In the genomic region with DNA sequence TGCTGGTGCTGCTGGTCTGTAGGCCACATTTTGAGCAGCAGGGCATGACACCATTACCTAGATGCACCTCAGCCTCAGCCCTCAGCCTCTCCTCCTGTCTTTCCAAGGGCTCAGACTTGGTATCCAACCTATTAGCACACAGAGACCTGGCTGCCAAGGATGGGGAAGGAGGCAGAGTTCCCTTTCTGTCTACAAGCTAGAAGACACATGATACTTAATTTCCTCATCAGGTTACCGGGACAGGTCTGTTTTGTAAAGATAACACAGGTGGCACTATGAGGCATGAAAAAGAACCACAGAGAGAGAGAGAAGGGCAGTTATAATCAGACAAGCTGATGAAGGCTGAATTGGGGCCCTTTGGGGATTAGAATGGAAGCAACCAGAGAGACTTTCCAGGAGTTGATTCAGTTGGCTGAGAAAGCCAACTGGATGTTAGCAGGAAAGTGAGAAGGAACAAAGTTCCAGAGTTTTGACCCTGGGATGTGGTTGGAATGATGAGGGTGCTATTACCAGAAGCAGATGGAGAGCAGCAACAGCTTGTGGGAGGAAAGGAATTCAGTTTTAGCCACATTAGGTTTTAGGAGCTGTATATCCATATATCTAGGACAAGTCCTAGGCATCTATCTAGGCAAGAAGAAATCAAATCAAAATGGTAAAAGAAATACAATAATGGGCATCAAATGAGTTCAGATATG, we compare ENCODE assay signal across 27 cellular contexts. TPM values are rescaled to one million over a fixed set of nuclear protein-coding genes. Genes with fewer than 3 reads are reported as not detected.
DNase-seq lines count a peak whose midpoint lies in the region; ATAC-seq, FAIRE-seq and TF ChIP-seq lines count a peak whose summit lies in the region.
"Had no signal": no experiment of that assay in that cellular context is flagged by ENCODE, and none has a peak within 500 bp of the region (broad histone marks: within the 10 kb centered on the region; RNA-seq: fewer than 3 reads in every experiment).

No MANE protein-coding gene starts in this region.

- intact Hi-C loops in right cardiac atrium (cut with DNase I): no loop called here
- intact Hi-C loops in left cardiac atrium (cut with DNase I): no loop called here
- intact Hi-C loops in K562 (cut with micrococcal nuclease): no loop called here
- intact Hi-C loops in uterus (cut with DNase I; ENCODE audit: low total_unique reads): no loop called here
- intact Hi-C loops in Calu3 (cut with micrococcal nuclease; ENCODE audit: unreplicated experiment): loop anchor here (2.0 kb wide), 2 partner anchors 53 to 155 kb away; no protein-coding TSS in a partner anchor

- no peaks in the 10 kb centered on the region for H4K20me1 ChIP-seq in K562 (replicated peaks; ENCODE audit: control insufficient read depth, insufficient read depth, low read length)

- DNase-seq in right cardiac atrium (no peak), left cardiac atrium (no peak), K562 (ENCODE audit: extremely low read depth in 1 of 4, low spot score in 3 of 4) (no peak), iris pigment epithelial cell (ENCODE audit: low read depth) (peak; percentile 23), uterus (no peak), GM20000 (ENCODE audit: low spot score) (no peak), Calu3 (no peak)
- DNase-seq in stimulated activated CD4-positive, alpha-beta T cell treated with anti-CD3 and anti-CD28 coated beads, Interleukin-2, amount 100 ng/mL, for 24 hours: no peak
- DNase-seq: activated CD4-positive, alpha-beta T cell treated with anti-CD3 and anti-CD28 coated beads for 1 hour; activated T-cell treated with anti-CD3 and anti-CD28 coated beads for 4 hours; aorta; central memory CD4-positive, alpha-beta T cell; left colon; NCI-H1105; NCI-H2029; NCI-H446 treated with DMSO at 0.1 percent for 48 hours; posterior cingulate gyrus; stimulated activated CD4-positive, alpha-beta T cell treated with anti-CD3 and anti-CD28 coated beads, Interleukin-15, amount 100 ng/mL, for 24 hours; stimulated activated naive CD4-positive, alpha-beta T cell; T-helper 17 cell had no signal

- H3K79me2 ChIP-seq in K562 (ENCODE audit: control insufficient read depth, insufficient read depth, low read length): no peaks in the 10 kb centered on the region

- WGBS in right cardiac atrium: 86% methylated on average over 1 of the region's 1 CpG
- WGBS in K562 (ENCODE audit: insufficient coverage, low coverage, missing lambda C conversion rate): 0% methylated on average over 1 of the region's 1 CpG

- no peak for TF ChIP-seq EP300 in K562 (IDR thresholded peaks at IDR 0.05; ENCODE audit: low read length)

- no peak for TF ChIP-seq RAD21 in K562 (CRISPR knock-in tag; conservative IDR thresholded peaks at IDR 0.05 in 1 of 2, IDR thresholded peaks at IDR 0.05 in 1 of 2)

- H3K9me3 ChIP-seq in right cardiac atrium (ENCODE audit: control insufficient read depth, low read length) (no peaks in the 10 kb centered on the region), K562 (replicated peaks; ENCODE audit: control insufficient read depth, insufficient read depth, low read depth, low read length) (no peaks in the 10 kb centered on the region), uterus (no peaks in the 10 kb centered on the region)
- H3K9me3 ChIP-seq: thoracic aorta had no signal

- ATAC-seq in right cardiac atrium (no peak), left cardiac atrium (no peak), K562 (no peak)
- ATAC-seq: activated naive CD4-positive, alpha-beta T cell treated with anti-CD3 and anti-CD28 coated beads, Interleukin-2, amount 50 U/mL, for 72 hours; left colon; SK-N-SH treated with all-trans-retinoic acid at 6 μM for 48 hours; T-helper 17 cell had no signal

- no peak overlapping the region for H3K4me3 ChIP-seq in right cardiac atrium (ENCODE audit: low read length)
- no peak overlapping the region for H3K4me3 ChIP-seq in K562
- H3K4me3 ChIP-seq in uterus: no peak overlapping the region
- H3K4me3 ChIP-seq: neural progenitor cell, thoracic aorta had no signal

- H3K4me1 Mint-ChIP-seq in Calu3 (ENCODE audit: low read depth, unreplicated experiment): peaks cover 10% of the 10 kb centered on the region
- H3K4me1 Mint-ChIP-seq: CD14-positive monocyte, memory B cell, neural progenitor cell had no signal

- H3K27me3 Mint-ChIP-seq in Calu3 (ENCODE audit: unreplicated experiment): no peaks in the 10 kb centered on the region
- H3K27me3 Mint-ChIP-seq: memory B cell, T-helper 17 cell had no signal

- no peak overlapping the region for H3K4me3 Mint-ChIP-seq in Calu3 (ENCODE audit: low read depth, unreplicated experiment)
- H3K4me3 Mint-ChIP-seq: CD14-positive monocyte, memory B cell, neural progenitor cell, T-helper 17 cell had no signal

- CTCF ChIA-PET in K562 (lab: Yijun Ruan, JAX; ENCODE audit: low intra/inter-chr PET ratio) (no interaction called here), Calu3 (lab: Charles Lee) (no interaction called here)

- H3K4me1 ChIP-seq in right cardiac atrium (ENCODE audit: control insufficient read depth, insufficient read depth, low read length) (no peaks in the 10 kb centered on the region), K562 (replicated peaks in 1 of 2; ENCODE audit: control insufficient read depth in 2 of 2, insufficient read depth in 2 of 2, low read length in 2 of 2) (no peaks in the 10 kb centered on the region), uterus (no peaks in the 10 kb centered on the region)
- H3K4me1 ChIP-seq: neural progenitor cell had no signal

- no peak overlapping the region for H2AFZ ChIP-seq in K562 (ENCODE audit: low read depth, low read length)
- H2AFZ ChIP-seq: neural progenitor cell had no signal

- no peak for TF ChIP-seq POLR2A in K562 (conservative IDR thresholded peaks at IDR 0.05)
- TF ChIP-seq POLR2A in uterus (IDR thresholded peaks at IDR 0.05): no peak

- H3K36me3 ChIP-seq in K562 (ENCODE audit: control insufficient read depth, insufficient read depth, low read length): no peaks in the 10 kb centered on the region
- H3K36me3 ChIP-seq in uterus: no peaks in the 10 kb centered on the region
- H3K36me3 ChIP-seq: neural progenitor cell, thoracic aorta had no signal

- no TSS peak for BruUV-seq in K562 (replicated peaks; lab: Mats Ljungman, UMichigan)
- no TSS peak for BruUV-seq in Calu3 (replicated peaks; lab: Mats Ljungman, UMichigan)

- in situ Hi-C loops in K562 (cut with MboI): no loop called here

- no peak overlapping the region for H3K9ac ChIP-seq in K562 (ENCODE audit: insufficient read depth in 1 of 2, low read depth in 2 of 2, low read length in 2 of 2)
- H3K9ac ChIP-seq: neural progenitor cell had no signal

- H3K4me2 ChIP-seq in K562 (ENCODE audit: insufficient read depth, low read length): no peak overlapping the region
- H3K4me2 ChIP-seq: neural progenitor cell had no signal

- H3K27ac ChIP-seq in right cardiac atrium (ENCODE audit: low read length) (peak overlapping the region; percentile 66), K562 (ENCODE audit: extremely low read depth, low read depth, low read length) (no peak overlapping the region), uterus (peak overlapping the region; percentile 42 to 65)
- H3K27ac ChIP-seq: neural progenitor cell, thoracic aorta had no signal

- no peak overlapping the region for H3K27ac Mint-ChIP-seq in Calu3 (ENCODE audit: unreplicated experiment)
- H3K27ac Mint-ChIP-seq: activated naive CD4-positive, alpha-beta T cell treated with anti-CD3 and anti-CD28 coated beads, Interleukin-2, amount 50 U/mL, for 72 hours; CD14-positive monocyte; memory B cell; neural progenitor cell; T-helper 17 cell had no signal

- H3K9me1 ChIP-seq in K562 (ENCODE audit: control insufficient read depth, insufficient read depth, low read length): no peaks in the 10 kb centered on the region

- no peak for FAIRE-seq in K562 (lab: Jason Lieb, UNC)
- FAIRE-seq: urothelium cell line had no signal

- no peaks in the 10 kb centered on the region for H3K36me3 Mint-ChIP-seq in Calu3 (ENCODE audit: insufficient read depth, unreplicated experiment)
- H3K36me3 Mint-ChIP-seq: activated naive CD4-positive, alpha-beta T cell treated with anti-CD3 and anti-CD28 coated beads, Interleukin-2, amount 50 U/mL, for 72 hours; CD14-positive monocyte; memory B cell; neural progenitor cell had no signal

- no peaks in the 10 kb centered on the region for H3K9me3 Mint-ChIP-seq in Calu3 (ENCODE audit: low read depth, unreplicated experiment)
- H3K9me3 Mint-ChIP-seq: activated naive CD4-positive, alpha-beta T cell treated with anti-CD3 and anti-CD28 coated beads, Interleukin-2, amount 50 U/mL, for 72 hours; memory B cell; neural progenitor cell had no signal

- TF ChIP-seq CTCF in K562 (IDR thresholded peaks at IDR 0.05 in 2 of 3, conservative IDR thresholded peaks at IDR 0.05 in 1 of 3; ENCODE audit: insufficient read depth in 2 of 3, low read depth in 1 of 3, low read length in 3 of 3) (no peak), uterus (IDR thresholded peaks at IDR 0.05) (no peak), GM20000 (IDR thresholded peaks at IDR 0.05; ENCODE audit: extremely low read depth, missing control alignments) (no peak), Calu3 (IDR thresholded peaks at IDR 0.05; ENCODE audit: unreplicated experiment) (no peak)

- H3K27me3 ChIP-seq in right cardiac atrium (ENCODE audit: control insufficient read depth, insufficient read depth) (no peaks in the 10 kb centered on the region), K562 (ENCODE audit: control insufficient read depth in 2 of 2, insufficient read depth in 2 of 2, low read length in 2 of 2) (no peaks in the 10 kb centered on the region; a peak in 2 of 5 replicates), uterus (no peaks in the 10 kb centered on the region)
- H3K27me3 ChIP-seq: neural progenitor cell had no signal

- POLR2A ChIA-PET in K562 (lab: Yijun Ruan, JAX): no interaction called here

RNA-seq across cellular contexts. Expression of gene RMND5A, which starts 46.0 kb away (rescaled TPM):
- total RNA-seq in right cardiac atrium (10 to 100 TPM; 49.9 to 68.1 (median 65.2) TPM), left cardiac atrium (10 to 100 TPM; 50.0 to 61.9 TPM), K562 (2014; rRNA removed) (34.1 and 35.6 TPM in 2 replicates), K562 (2014; rRNA removed; fragmentation: Illumina TruSeq; extraction: Trizol) (40.7 and 43.7 TPM in 2 replicates), K562 (2015; rRNA removed; fragmentation: Illumina TruSeq; extraction: Trizol) (31.4 and 38.8 TPM in 2 replicates), K562 (2021) (36.1 and 43.2 TPM in 2 replicates), uterus (10 to 100 TPM; 33.6 to 71.5 (median 38.0) TPM), Calu3 (2022) (46.5 and 52.4 TPM in 2 replicates)
- polyA plus RNA-seq in right cardiac atrium (28.3 TPM), K562 (2011; rRNA removed) (19.3 and 33.1 TPM in 2 replicates), K562 (2014; fragmentation: Illumina TruSeq; extraction: Trizol) (28.8 and 43.5 TPM in 2 replicates), K562 (2014; fragmentation: Nextera tagmentation; extraction: Ambion mirVana) (10 to 100 TPM; 13.2 to 16.4 TPM), K562 (2014; rRNA removed) (19.4 and 23.4 TPM in 2 replicates)
- 6.2 and 11.8 TPM in 2 replicates for total RNA-seq in K562 (2011; cell fraction: chromatin; rRNA removed; ENCODE audit: low replicate concordance)
- 5.0 and 6.4 TPM in 2 replicates for total RNA-seq in K562 (2011; cell fraction: nucleolus; rRNA removed)
- 9.9 and 15.2 TPM in 2 replicates for total RNA-seq in K562 (2011; cell fraction: nucleoplasm; rRNA removed)
- polyA plus RNA-seq in K562 (2011; cell fraction: cytosol; rRNA removed): 15.4 and 20.2 TPM in 2 replicates
- polyA plus RNA-seq in K562 (2011; cell fraction: nucleus; rRNA removed): 7.8 and 8.9 TPM in 2 replicates
- 16.3 and 16.6 TPM in 2 replicates for polyA plus RNA-seq in K562 (2012)
- polyA minus RNA-seq in K562 (2011; rRNA and poly(A)+ RNA removed): 58.7 and 78.9 TPM in 2 replicates
- polyA minus RNA-seq in K562 (2011; cell fraction: cytosol; rRNA and poly(A)+ RNA removed): 25.3 and 48.9 TPM in 2 replicates
- 7.8 and 10.0 TPM in 2 replicates for polyA minus RNA-seq in K562 (2011; cell fraction: nucleus; rRNA and poly(A)+ RNA removed)

RNA-seq across cellular contexts. Expression of gene RNF103, which starts 50.5 kb away (rescaled TPM):
- 10 to 100 TPM; 37.1 to 46.2 (median 43.5) TPM for total RNA-seq in right cardiac atrium
- polyA plus RNA-seq in right cardiac atrium: 39.3 TPM
- total RNA-seq in left cardiac atrium: 10 to 100 TPM; 32.2 to 43.9 TPM
- 8.8 and 28.5 TPM in 2 replicates for total RNA-seq in K562 (2011; cell fraction: chromatin; rRNA removed; ENCODE audit: low replicate concordance)
- 7.7 and 10.9 TPM in 2 replicates for total RNA-seq in K562 (2011; cell fraction: nucleolus; rRNA removed)
- 17.7 and 26.7 TPM in 2 replicates for total RNA-seq in K562 (2011; cell fraction: nucleoplasm; rRNA removed)
- 3.1 and 3.9 TPM in 2 replicates for total RNA-seq in K562 (2014; rRNA removed)
- total RNA-seq in K562 (2014; rRNA removed; fragmentation: Illumina TruSeq; extraction: Trizol): 4.7 and 5.6 TPM in 2 replicates
- total RNA-seq in K562 (2015; rRNA removed; fragmentation: Illumina TruSeq; extraction: Trizol): 4.0 and 4.1 TPM in 2 replicates
- 5.7 and 6.8 TPM in 2 replicates for total RNA-seq in K562 (2021)
- 3.0 and 5.7 TPM in 2 replicates for polyA plus RNA-seq in K562 (2011; rRNA removed)
- polyA plus RNA-seq in K562 (2011; cell fraction: cytosol; rRNA removed): 2.0 and 2.1 TPM in 2 replicates
- 4.6 and 5.2 TPM in 2 replicates for polyA plus RNA-seq in K562 (2011; cell fraction: nucleus; rRNA removed)
- polyA plus RNA-seq in K562 (2012): 3.8 and 6.1 TPM in 2 replicates
- polyA plus RNA-seq in K562 (2014; fragmentation: Illumina TruSeq; extraction: Trizol): 5.2 and 5.7 TPM in 2 replicates
- polyA plus RNA-seq in K562 (2014; fragmentation: Nextera tagmentation; extraction: Ambion mirVana): 1 to 10 TPM; 1.2 to 1.4 TPM
- polyA plus RNA-seq in K562 (2014; rRNA removed): 3.3 and 4.6 TPM in 2 replicates
- polyA minus RNA-seq in K562 (2011; rRNA and poly(A)+ RNA removed): 8.0 and 10.5 TPM in 2 replicates
- 1.4 and 3.1 TPM in 2 replicates for polyA minus RNA-seq in K562 (2011; cell fraction: cytosol; rRNA and poly(A)+ RNA removed)
- polyA minus RNA-seq in K562 (2011; cell fraction: nucleus; rRNA and poly(A)+ RNA removed): 11.6 and 13.6 TPM in 2 replicates
- 10 to 100 TPM; 33.2 to 55.5 (median 51.8) TPM for total RNA-seq in uterus
- 33.3 and 34.1 TPM in 2 replicates for total RNA-seq in Calu3 (2022)
